22 cellular contexts compared by ENCODE assay signal in genomic region chr21:42280356-42281195, GRCh38. TPM values are rescaled to one million over a fixed set of nuclear protein-coding genes. Genes with fewer than 3 reads are reported as not detected.
DNase-seq lines count a peak whose midpoint lies in the region; ATAC-seq, FAIRE-seq and TF ChIP-seq lines count a peak whose summit lies in the region.
"Had no signal": no experiment of that assay in that cellular context is flagged by ENCODE, and none has a peak within 500 bp of the region (broad histone marks: within the 10 kb centered on the region; RNA-seq: fewer than 3 reads in every experiment).

No MANE protein-coding gene starts in this region.

- no peaks in the 10 kb centered on the region for H3K36me3 Mint-ChIP-seq in HFFc6 (ENCODE audit: low read depth)

- no peak for TF ChIP-seq RAD21 in HepG2 (CRISPR knock-in tag; IDR thresholded peaks at IDR 0.05)

- H3K9ac ChIP-seq in HepG2 (ENCODE audit: insufficient read depth, low read depth, low read length): no peak overlapping the region

- H3K27ac Mint-ChIP-seq in HFFc6: no peak overlapping the region
- H3K27ac Mint-ChIP-seq: CD14-positive monocyte, GM23338 had no signal

- intact Hi-C loops in HepG2 (cut with micrococcal nuclease; ENCODE audit: unreplicated experiment): no loop called here

- H3K27me3 ChIP-seq in SJSA1 (replicated peaks) (no peaks in the 10 kb centered on the region), HepG2 (ENCODE audit: control insufficient read depth in 1 of 2, insufficient read depth in 2 of 2, low read length in 2 of 2) (peaks cover 6 to 45% of the 10 kb centered on the region in 2 experiments), osteoblast (ENCODE audit: insufficient read depth, low read length) (peaks cover 6% of the 10 kb centered on the region)
- H3K27me3 ChIP-seq: BE2C had no signal

- no peaks in the 10 kb centered on the region; the same call in none of the 2 replicates for H3K27me3 Mint-ChIP-seq in HFFc6 (ENCODE audit: insufficient read depth)
- H3K27me3 Mint-ChIP-seq: CD4-positive, alpha-beta memory T cell had no signal

- no peaks in the 10 kb centered on the region for H3K9me3 ChIP-seq in SJSA1 (replicated peaks)
- no peaks in the 10 kb centered on the region for H3K9me3 ChIP-seq in HepG2 (ENCODE audit: low read length)
- no peaks in the 10 kb centered on the region for H3K9me3 ChIP-seq in osteoblast (ENCODE audit: low read depth, low read length)
- H3K9me3 ChIP-seq: BE2C had no signal

- BruUV-seq in HepG2 (replicated peaks; lab: Mats Ljungman, UMichigan): no TSS peak

- CTCF ChIA-PET in HepG2 (lab: Yijun Ruan, JAX; ENCODE audit: low intra/inter-chr PET ratio, low total read pairs): no interaction called here

- H3K4me1 ChIP-seq in SJSA1 (replicated peaks): peaks cover 53% of the 10 kb centered on the region
- H3K4me1 ChIP-seq in HepG2 (ENCODE audit: insufficient read depth, low read length): no peaks in the 10 kb centered on the region
- no peaks in the 10 kb centered on the region for H3K4me1 ChIP-seq in osteoblast (ENCODE audit: insufficient read depth, low read length)
- H3K4me1 ChIP-seq: BE2C had no signal

- in situ Hi-C loops in HepG2 (cut with HindIII; ENCODE audit: extremely low pct_ligation_motif_present, low pct_unique_long_range_greater_than_20kb): no loop called here

- no peaks in the 10 kb centered on the region for H3K4me1 Mint-ChIP-seq in HFFc6 (ENCODE audit: low read depth)
- H3K4me1 Mint-ChIP-seq: CD4-positive, alpha-beta memory T cell; GM23338 had no signal

- DNase-seq in SJSA1 (ENCODE audit: low read depth in 1 of 2, low spot score in 2 of 2) (peak; percentile 86 to 93), HepG2 (ENCODE audit: low spot score) (no peak), osteoblast (ENCODE audit: insufficient read length, low spot score, missing footprints) (peak; percentile 43), DMS 273 treated with DMSO at 0.1 percent for 48 hours (lab: John Stamatoyannopoulos, UW) (no peak), HFFc6 (no peak)
- DNase-seq: ACHN; BE2C; CD4-positive, alpha-beta memory T cell; DMS53; DND-41; EL; H9; Karpas-422; KBM-7 had no signal

- no peak overlapping the region for H3K4me3 ChIP-seq in SJSA1
- H3K4me3 ChIP-seq in HepG2 (replicated peaks in 1 of 3; ENCODE audit: insufficient read depth in 1 of 3, low read depth in 2 of 3, low read length in 3 of 3): no peak overlapping the region
- H3K4me3 ChIP-seq in osteoblast (ENCODE audit: insufficient read depth, low read length): no peak overlapping the region
- H3K4me3 ChIP-seq: GM12878, GM23338 had no signal

- no peak overlapping the region for H3K4me3 Mint-ChIP-seq in HFFc6
- H3K4me3 Mint-ChIP-seq: CD14-positive monocyte; CD4-positive, alpha-beta memory T cell; GM23338; H9; IgD-negative memory B cell had no signal

- no peak for TF ChIP-seq POLR2A in HepG2 (IDR thresholded peaks at IDR 0.05; ENCODE audit: insufficient read depth in 1 of 2, low read depth in 2 of 2, low read length in 2 of 2)

- peaks cover 6% of the 10 kb centered on the region; the same call in 1 of the 2 replicates for H3K36me3 ChIP-seq in SJSA1
- no peaks in the 10 kb centered on the region for H3K36me3 ChIP-seq in HepG2 (replicated peaks in 1 of 2; ENCODE audit: control insufficient read depth in 1 of 2, insufficient read depth in 2 of 2, low read length in 2 of 2)
- H3K36me3 ChIP-seq in osteoblast (ENCODE audit: insufficient read depth, low read length): no peaks in the 10 kb centered on the region
- H3K36me3 ChIP-seq: BE2C had no signal

- FAIRE-seq in HepG2 (lab: Jason Lieb, UNC): no peak
- FAIRE-seq: A204.1, GM12878, HTR-8/SVneo had no signal

- TF ChIP-seq CTCF in HepG2 (CRISPR knock-in tag; IDR thresholded peaks at IDR 0.05): no peak
- TF ChIP-seq CTCF in osteoblast (IDR thresholded peaks at IDR 0.05; ENCODE audit: extremely low read depth, low read depth, low read length): no peak
- no peak for TF ChIP-seq CTCF in HFFc6 (IDR thresholded peaks at IDR 0.05)

- no peaks in the 10 kb centered on the region for H4K20me1 ChIP-seq in HepG2 (ENCODE audit: insufficient read depth, low read length)
- no peaks in the 10 kb centered on the region for H4K20me1 ChIP-seq in osteoblast (ENCODE audit: insufficient read depth, low read length)

- H3K9me3 Mint-ChIP-seq in HFFc6: peaks cover 50% of the 10 kb centered on the region
- H3K9me3 Mint-ChIP-seq: CD14-positive monocyte; CD4-positive, alpha-beta memory T cell; GM23338; H9; IgD-negative memory B cell had no signal

- WGBS in HepG2 (ENCODE audit: low lambda C conversion rate): 56% methylated on average over 16 of the region's 22 CpGs

- H3K4me2 ChIP-seq in HepG2 (ENCODE audit: low read depth, low read length): no peak overlapping the region
- H3K4me2 ChIP-seq in osteoblast (ENCODE audit: insufficient read depth, low read length): no peak overlapping the region
- H3K4me2 ChIP-seq: GM23338 had no signal

- ATAC-seq in HepG2: peak; percentile 21; the same call in 1 of the 3 replicates
- no peak for ATAC-seq in GM19035 (IDR thresholded peaks at IDR 0.05; ENCODE audit: unreplicated experiment)
- ATAC-seq: GM12878 had no signal

- POLR2A ChIA-PET in HepG2 (lab: Yijun Ruan, JAX): no interaction called here

- H3K27ac ChIP-seq in SJSA1: peak overlapping the region; percentile 60
- no peak overlapping the region for H3K27ac ChIP-seq in HepG2 (ENCODE audit: extremely low read length, insufficient read depth, low read length)
- H3K27ac ChIP-seq in osteoblast (ENCODE audit: low read depth, low read length): no peak overlapping the region

- no peaks in the 10 kb centered on the region for H3K79me2 ChIP-seq in HepG2 (ENCODE audit: insufficient read depth, low read length)
- no peaks in the 10 kb centered on the region for H3K79me2 ChIP-seq in osteoblast (ENCODE audit: insufficient read depth, low read length)

- H2AFZ ChIP-seq in HepG2 (ENCODE audit: low read length): no peak overlapping the region
- H2AFZ ChIP-seq in osteoblast (ENCODE audit: low read length): no peak overlapping the region
- H2AFZ ChIP-seq: GM23338 had no signal

- TF ChIP-seq EP300 in HepG2 (IDR thresholded peaks at IDR 0.05; ENCODE audit: low read depth in 2 of 2, low read length in 2 of 2): no peak
- no peak for TF ChIP-seq EP300 in HepG2 (CRISPR knock-in tag; IDR thresholded peaks at IDR 0.05; ENCODE audit: borderline replicate concordance)

TF ChIP-seq in HepG2, 621 proteins besides CTCF, POLR2A, EP300 and RAD21 (continues in another document):
- TF ChIP-seq SMAD9 (CRISPR knock-in tag; IDR thresholded peaks at IDR 0.05) (no peak), NPAS2 (CRISPR knock-in tag; IDR thresholded peaks at IDR 0.05; ENCODE audit: borderline replicate concordance) (no peak), ZFP36L2 (CRISPR knock-in tag; IDR thresholded peaks at IDR 0.05) (no peak), PREB (CRISPR knock-in tag; IDR thresholded peaks at IDR 0.05) (no peak), ZSCAN31 (CRISPR knock-in tag; IDR thresholded peaks at IDR 0.05; ENCODE audit: low read depth) (no peak)

RNA-seq across cellular contexts. Expression of gene TFF3, which starts 34.6 kb away (rescaled TPM):
- not detected in 2 replicates for total RNA-seq in SJSA1 (2014; rRNA removed; shearing (Covaris generic))
- total RNA-seq in HepG2 (2016; rRNA removed; fragmentation: Illumina TruSeq; extraction: Trizol) (7.9 and 14.2 TPM in 2 replicates), osteoblast (not detected in 2 replicates)
- 9.4 and 9.9 TPM in 2 replicates for total RNA-seq in HepG2 (2016; cell fraction: cytosol; rRNA removed; fragmentation: Illumina TruSeq; extraction: Trizol; ENCODE audit: low read depth)
- total RNA-seq in HepG2 (2016; cell fraction: insoluble cytoplasmic fraction; rRNA removed; fragmentation: Illumina TruSeq; extraction: Trizol): 10.8 and 14.1 TPM in 2 replicates
- 8.0 and 8.6 TPM in 2 replicates for total RNA-seq in HepG2 (2016; cell fraction: membrane; rRNA removed; fragmentation: Illumina TruSeq; extraction: Trizol)
- total RNA-seq in HepG2 (2016; cell fraction: nucleus; rRNA removed; fragmentation: Illumina TruSeq; extraction: Trizol): 5.1 and 9.3 TPM in 2 replicates
- 26.9 and 27.0 TPM in 2 replicates for polyA plus RNA-seq in HepG2 (2011; rRNA removed)
- polyA plus RNA-seq in HepG2 (2011; cell fraction: cytosol; rRNA removed): 15.9 and 30.0 TPM in 2 replicates
- polyA plus RNA-seq in HepG2 (2011; cell fraction: nucleus; rRNA removed): 16.3 and 18.8 TPM in 2 replicates
- polyA plus RNA-seq in HepG2 (2012): 14.9 and 18.1 TPM in 2 replicates
- 7.3 and 9.3 TPM in 2 replicates for polyA plus RNA-seq in HepG2 (2016; cell fraction: cytosol; fragmentation: Illumina TruSeq; extraction: Trizol; ENCODE audit: low read depth)
- polyA plus RNA-seq in HepG2 (2016; cell fraction: insoluble cytoplasmic fraction; fragmentation: Illumina TruSeq; extraction: Trizol; ENCODE audit: low read depth): 5.5 and 6.2 TPM in 2 replicates
- polyA plus RNA-seq in HepG2 (2016; cell fraction: membrane; fragmentation: Illumina TruSeq; extraction: Trizol; ENCODE audit: low read depth): 4.6 and 6.5 TPM in 2 replicates
- polyA plus RNA-seq in HepG2 (2016; cell fraction: nucleus; fragmentation: Illumina TruSeq; extraction: Trizol; ENCODE audit: insufficient read depth, low read depth): 9.5 and 10.5 TPM in 2 replicates
- polyA minus RNA-seq in HepG2 (2011; rRNA and poly(A)+ RNA removed; ENCODE audit: low replicate concordance): 10.8 TPM in 1 of 2 replicates, not detected in the other
- 6.5 and 7.7 TPM in 2 replicates for polyA minus RNA-seq in HepG2 (2011; cell fraction: cytosol; rRNA and poly(A)+ RNA removed)
- 0.77 and 1.7 TPM in 2 replicates for polyA minus RNA-seq in HepG2 (2011; cell fraction: nucleus; rRNA and poly(A)+ RNA removed)
- total RNA-seq in HFFc6 (2021; fragmentation: NEBNext Ultra II Directional; extraction: Animal tissue kit (Norgen Biotek cat#: 25700)): not detected
- total RNA-seq: CD4-positive, alpha-beta memory T cell; G401; GM12878 had no signal
- polyA plus RNA-seq: CD14-positive monocyte; CD4-positive, alpha-beta memory T cell; GM12878; IgD-negative memory B cell had no signal

Comparison
In these comparisons a context has a peak if more than half of its experiments do, and no peak if none do; other contexts are left out.
1. DNase-seq: peak in SJSA1 (2 of 2) and osteoblast (single experiment); none in HepG2 (single experiment), DMS 273 treated with DMSO at 0.1 percent for 48 hours (single experiment) and HFFc6 (single experiment).